Comparison of ENCODE assay signal across 1 cellular context in the genomic region with DNA sequence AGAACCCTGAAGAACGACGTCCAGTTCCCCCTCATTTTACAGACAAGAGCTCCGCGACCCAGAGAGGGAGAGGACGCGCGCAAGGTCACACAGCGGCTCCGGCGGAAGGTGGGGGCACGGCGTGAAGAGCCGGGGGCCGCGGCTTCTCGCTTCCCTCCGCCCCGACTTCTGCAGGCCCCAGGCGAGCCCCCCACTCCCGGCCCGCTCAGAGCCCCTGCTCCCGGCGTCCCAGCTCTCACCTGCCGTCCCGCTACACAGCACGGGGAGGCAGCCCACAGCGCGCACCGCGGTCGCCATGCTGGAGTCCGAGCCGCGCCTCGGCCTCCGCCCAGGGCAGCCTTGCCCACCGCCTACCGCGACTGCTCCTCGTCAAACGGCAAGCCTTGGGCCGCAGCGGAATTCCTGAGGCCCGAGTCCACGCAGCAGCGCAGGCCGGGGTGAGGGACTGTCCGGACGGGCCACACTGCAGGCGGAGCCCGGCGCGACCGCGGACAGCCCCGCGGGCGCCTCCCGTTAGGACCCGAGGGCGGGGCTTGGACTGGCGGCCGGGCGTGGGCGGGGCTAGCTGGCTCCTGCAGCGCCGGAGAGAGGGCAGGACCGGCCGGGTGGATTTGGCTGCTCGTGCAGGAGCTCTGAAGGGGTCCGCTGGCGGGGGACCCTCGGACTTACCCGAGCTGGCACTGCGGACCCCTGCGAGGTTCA.
TF ChIP-seq lines count a peak whose summit lies in the region.

A gene (minus strand): TSS at position 314 of the 702 bp plus-strand sequence. CDS start 17 bp downstream, at position 297.

TF ChIP-seq in HepG2, 621 proteins besides CTCF, POLR2A, EP300 and RAD21 (continued from another document and continues in another):
- TF ChIP-seq, protein P1, sequence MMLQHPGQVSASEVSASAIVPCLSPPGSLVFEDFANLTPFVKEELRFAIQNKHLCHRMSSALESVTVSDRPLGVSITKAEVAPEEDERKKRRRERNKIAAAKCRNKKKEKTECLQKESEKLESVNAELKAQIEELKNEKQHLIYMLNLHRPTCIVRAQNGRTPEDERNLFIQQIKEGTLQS (CRISPR knock-in tag; IDR thresholded peaks at IDR 0.05), result peak; percentile 47; the same call in 1 of the 2 replicates
- TF ChIP-seq SNRNP70 (IDR thresholded peaks at IDR 0.05; ENCODE audit: low read depth, low read length), result no peak
- 0 out of 2 replicates have a peak, but pooled peaks have one; percentile 12 for TF ChIP-seq KDM6A (CRISPR knock-in tag; IDR thresholded peaks at IDR 0.05; ENCODE audit: low read depth)
- TF ChIP-seq, protein P2, sequence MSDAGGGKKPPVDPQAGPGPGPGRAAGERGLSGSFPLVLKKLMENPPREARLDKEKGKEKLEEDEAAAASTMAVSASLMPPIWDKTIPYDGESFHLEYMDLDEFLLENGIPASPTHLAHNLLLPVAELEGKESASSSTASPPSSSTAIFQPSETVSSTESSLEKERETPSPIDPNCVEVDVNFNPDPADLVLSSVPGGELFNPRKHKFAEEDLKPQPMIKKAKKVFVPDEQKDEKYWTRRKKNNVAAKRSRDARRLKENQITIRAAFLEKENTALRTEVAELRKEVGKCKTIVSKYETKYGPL (CRISPR knock-in tag; IDR thresholded peaks at IDR 0.05), result peak; percentile 85; the same call in 1 of the 2 replicates
- 0 out of 2 replicates have a peak, but pooled peaks have one; percentile 91 for TF ChIP-seq ZFP62 (CRISPR knock-in tag; IDR thresholded peaks at IDR 0.05)
- TF ChIP-seq, protein P3, sequence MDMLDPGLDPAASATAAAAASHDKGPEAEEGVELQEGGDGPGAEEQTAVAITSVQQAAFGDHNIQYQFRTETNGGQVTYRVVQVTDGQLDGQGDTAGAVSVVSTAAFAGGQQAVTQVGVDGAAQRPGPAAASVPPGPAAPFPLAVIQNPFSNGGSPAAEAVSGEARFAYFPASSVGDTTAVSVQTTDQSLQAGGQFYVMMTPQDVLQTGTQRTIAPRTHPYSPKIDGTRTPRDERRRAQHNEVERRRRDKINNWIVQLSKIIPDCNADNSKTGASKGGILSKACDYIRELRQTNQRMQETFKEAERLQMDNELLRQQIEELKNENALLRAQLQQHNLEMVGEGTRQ (IDR thresholded peaks at IDR 0.05; ENCODE audit: low read depth, low read length), result no peak
- TF ChIP-seq, protein P3 (CRISPR knock-in tag; IDR thresholded peaks at IDR 0.05; ENCODE audit: borderline replicate concordance), result no peak
- 0 out of 2 replicates have a peak, but pooled peaks have one; percentile 13 for TF ChIP-seq ZNF644 (CRISPR knock-in tag; IDR thresholded peaks at IDR 0.05; ENCODE audit: low read depth)
- TF ChIP-seq, protein P4, sequence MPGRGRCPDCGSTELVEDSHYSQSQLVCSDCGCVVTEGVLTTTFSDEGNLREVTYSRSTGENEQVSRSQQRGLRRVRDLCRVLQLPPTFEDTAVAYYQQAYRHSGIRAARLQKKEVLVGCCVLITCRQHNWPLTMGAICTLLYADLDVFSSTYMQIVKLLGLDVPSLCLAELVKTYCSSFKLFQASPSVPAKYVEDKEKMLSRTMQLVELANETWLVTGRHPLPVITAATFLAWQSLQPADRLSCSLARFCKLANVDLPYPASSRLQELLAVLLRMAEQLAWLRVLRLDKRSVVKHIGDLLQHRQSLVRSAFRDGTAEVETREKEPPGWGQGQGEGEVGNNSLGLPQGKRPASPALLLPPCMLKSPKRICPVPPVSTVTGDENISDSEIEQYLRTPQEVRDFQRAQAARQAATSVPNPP (CRISPR knock-in tag; IDR thresholded peaks at IDR 0.05), result peak; percentile 71; the same call in 1 of the 2 replicates
- TF ChIP-seq ZSCAN21 (CRISPR knock-in tag; IDR thresholded peaks at IDR 0.05; ENCODE audit: borderline replicate concordance), result peak; percentile 95; the same call in 1 of the 2 replicates
- peak; percentile 89 for TF ChIP-seq ZNF124 (CRISPR knock-in tag; IDR thresholded peaks at IDR 0.05)
- TF ChIP-seq SIX1 (CRISPR knock-in tag; IDR thresholded peaks at IDR 0.05; ENCODE audit: borderline replicate concordance), result no peak
- TF ChIP-seq ETV6 (CRISPR knock-in tag; conservative IDR thresholded peaks at IDR 0.05), result 0 out of 2 replicates have a peak, but pooled peaks have one; percentile 64
- TF ChIP-seq ZNF33B (CRISPR knock-in tag; IDR thresholded peaks at IDR 0.05), result no peak
- TF ChIP-seq MBNL3 (CRISPR knock-in tag; conservative IDR thresholded peaks at IDR 0.05), result no peak
- no peak for TF ChIP-seq ZNF20 (CRISPR knock-in tag; IDR thresholded peaks at IDR 0.05)
- TF ChIP-seq KAT2B (IDR thresholded peaks at IDR 0.05; ENCODE audit: borderline replicate concordance, low read depth, low read length), result no peak
- TF ChIP-seq CBX5 (CRISPR knock-in tag; IDR thresholded peaks at IDR 0.05; ENCODE audit: borderline replicate concordance), result peak; percentile 23; the same call in 1 of the 2 replicates
- peak; percentile 70 for TF ChIP-seq HNRNPK (IDR thresholded peaks at IDR 0.05; ENCODE audit: low read depth, low read length, poor library complexity, severe bottlenecking)
- TF ChIP-seq, protein P5, sequence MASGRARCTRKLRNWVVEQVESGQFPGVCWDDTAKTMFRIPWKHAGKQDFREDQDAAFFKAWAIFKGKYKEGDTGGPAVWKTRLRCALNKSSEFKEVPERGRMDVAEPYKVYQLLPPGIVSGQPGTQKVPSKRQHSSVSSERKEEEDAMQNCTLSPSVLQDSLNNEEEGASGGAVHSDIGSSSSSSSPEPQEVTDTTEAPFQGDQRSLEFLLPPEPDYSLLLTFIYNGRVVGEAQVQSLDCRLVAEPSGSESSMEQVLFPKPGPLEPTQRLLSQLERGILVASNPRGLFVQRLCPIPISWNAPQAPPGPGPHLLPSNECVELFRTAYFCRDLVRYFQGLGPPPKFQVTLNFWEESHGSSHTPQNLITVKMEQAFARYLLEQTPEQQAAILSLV (CRISPR knock-in tag; IDR thresholded peaks at IDR 0.05; ENCODE audit: borderline replicate concordance), result peak; percentile 88
- TF ChIP-seq, protein P6, sequence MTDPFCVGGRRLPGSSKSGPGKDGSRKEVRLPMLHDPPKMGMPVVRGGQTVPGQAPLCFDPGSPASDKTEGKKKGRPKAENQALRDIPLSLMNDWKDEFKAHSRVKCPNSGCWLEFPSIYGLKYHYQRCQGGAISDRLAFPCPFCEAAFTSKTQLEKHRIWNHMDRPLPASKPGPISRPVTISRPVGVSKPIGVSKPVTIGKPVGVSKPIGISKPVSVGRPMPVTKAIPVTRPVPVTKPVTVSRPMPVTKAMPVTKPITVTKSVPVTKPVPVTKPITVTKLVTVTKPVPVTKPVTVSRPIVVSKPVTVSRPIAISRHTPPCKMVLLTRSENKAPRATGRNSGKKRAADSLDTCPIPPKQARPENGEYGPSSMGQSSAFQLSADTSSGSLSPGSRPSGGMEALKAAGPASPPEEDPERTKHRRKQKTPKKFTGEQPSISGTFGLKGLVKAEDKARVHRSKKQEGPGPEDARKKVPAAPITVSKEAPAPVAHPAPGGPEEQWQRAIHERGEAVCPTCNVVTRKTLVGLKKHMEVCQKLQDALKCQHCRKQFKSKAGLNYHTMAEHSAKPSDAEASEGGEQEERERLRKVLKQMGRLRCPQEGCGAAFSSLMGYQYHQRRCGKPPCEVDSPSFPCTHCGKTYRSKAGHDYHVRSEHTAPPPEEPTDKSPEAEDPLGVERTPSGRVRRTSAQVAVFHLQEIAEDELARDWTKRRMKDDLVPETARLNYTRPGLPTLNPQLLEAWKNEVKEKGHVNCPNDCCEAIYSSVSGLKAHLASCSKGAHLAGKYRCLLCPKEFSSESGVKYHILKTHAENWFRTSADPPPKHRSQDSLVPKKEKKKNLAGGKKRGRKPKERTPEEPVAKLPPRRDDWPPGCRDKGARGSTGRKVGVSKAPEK (CRISPR knock-in tag; IDR thresholded peaks at IDR 0.05; ENCODE audit: borderline replicate concordance), result no peak
- 0 out of 2 replicates have a peak, but pooled peaks have one; percentile 10 for TF ChIP-seq SIN3A (IDR thresholded peaks at IDR 0.05; ENCODE audit: borderline replicate concordance, low read depth, low read length)
- TF ChIP-seq GFI1 (CRISPR knock-in tag; IDR thresholded peaks at IDR 0.05; ENCODE audit: borderline replicate concordance), result peak; percentile 6; the same call in 1 of the 2 replicates
- no peak for TF ChIP-seq CBX2 (IDR thresholded peaks at IDR 0.05; ENCODE audit: low read depth, low read length)
- no peak for TF ChIP-seq CBX2 (CRISPR knock-in tag; IDR thresholded peaks at IDR 0.05; ENCODE audit: low read depth)
- peak; percentile 76; the same call in 1 of the 2 replicates for TF ChIP-seq MTA1 (CRISPR knock-in tag; IDR thresholded peaks at IDR 0.05; ENCODE audit: borderline replicate concordance)
- no peak for TF ChIP-seq XBP1 (CRISPR knock-in tag; IDR thresholded peaks at IDR 0.05)
- TF ChIP-seq JUNB (CRISPR knock-in tag; IDR thresholded peaks at IDR 0.05; ENCODE audit: borderline replicate concordance), result no peak
- TF ChIP-seq ZNF841 (CRISPR knock-in tag; IDR thresholded peaks at IDR 0.05; ENCODE audit: borderline replicate concordance), result no peak
- TF ChIP-seq YEATS2 (CRISPR knock-in tag; IDR thresholded peaks at IDR 0.05; ENCODE audit: borderline replicate concordance), result peak; percentile 83
- TF ChIP-seq ZFP36L2 (CRISPR knock-in tag; IDR thresholded peaks at IDR 0.05), result peak; percentile 78; the same call in 1 of the 2 replicates
- TF ChIP-seq, protein P7, sequence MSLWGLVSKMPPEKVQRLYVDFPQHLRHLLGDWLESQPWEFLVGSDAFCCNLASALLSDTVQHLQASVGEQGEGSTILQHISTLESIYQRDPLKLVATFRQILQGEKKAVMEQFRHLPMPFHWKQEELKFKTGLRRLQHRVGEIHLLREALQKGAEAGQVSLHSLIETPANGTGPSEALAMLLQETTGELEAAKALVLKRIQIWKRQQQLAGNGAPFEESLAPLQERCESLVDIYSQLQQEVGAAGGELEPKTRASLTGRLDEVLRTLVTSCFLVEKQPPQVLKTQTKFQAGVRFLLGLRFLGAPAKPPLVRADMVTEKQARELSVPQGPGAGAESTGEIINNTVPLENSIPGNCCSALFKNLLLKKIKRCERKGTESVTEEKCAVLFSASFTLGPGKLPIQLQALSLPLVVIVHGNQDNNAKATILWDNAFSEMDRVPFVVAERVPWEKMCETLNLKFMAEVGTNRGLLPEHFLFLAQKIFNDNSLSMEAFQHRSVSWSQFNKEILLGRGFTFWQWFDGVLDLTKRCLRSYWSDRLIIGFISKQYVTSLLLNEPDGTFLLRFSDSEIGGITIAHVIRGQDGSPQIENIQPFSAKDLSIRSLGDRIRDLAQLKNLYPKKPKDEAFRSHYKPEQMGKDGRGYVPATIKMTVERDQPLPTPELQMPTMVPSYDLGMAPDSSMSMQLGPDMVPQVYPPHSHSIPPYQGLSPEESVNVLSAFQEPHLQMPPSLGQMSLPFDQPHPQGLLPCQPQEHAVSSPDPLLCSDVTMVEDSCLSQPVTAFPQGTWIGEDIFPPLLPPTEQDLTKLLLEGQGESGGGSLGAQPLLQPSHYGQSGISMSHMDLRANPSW (CRISPR knock-in tag; IDR thresholded peaks at IDR 0.05; ENCODE audit: borderline replicate concordance), result peak; percentile 92; the same call in 1 of the 2 replicates
- TF ChIP-seq NCOR1 (IDR thresholded peaks at IDR 0.05; ENCODE audit: borderline replicate concordance, low read length), result no peak
- TF ChIP-seq JUND (CRISPR knock-in tag; IDR thresholded peaks at IDR 0.05), result no peak
- TF ChIP-seq, protein P8, sequence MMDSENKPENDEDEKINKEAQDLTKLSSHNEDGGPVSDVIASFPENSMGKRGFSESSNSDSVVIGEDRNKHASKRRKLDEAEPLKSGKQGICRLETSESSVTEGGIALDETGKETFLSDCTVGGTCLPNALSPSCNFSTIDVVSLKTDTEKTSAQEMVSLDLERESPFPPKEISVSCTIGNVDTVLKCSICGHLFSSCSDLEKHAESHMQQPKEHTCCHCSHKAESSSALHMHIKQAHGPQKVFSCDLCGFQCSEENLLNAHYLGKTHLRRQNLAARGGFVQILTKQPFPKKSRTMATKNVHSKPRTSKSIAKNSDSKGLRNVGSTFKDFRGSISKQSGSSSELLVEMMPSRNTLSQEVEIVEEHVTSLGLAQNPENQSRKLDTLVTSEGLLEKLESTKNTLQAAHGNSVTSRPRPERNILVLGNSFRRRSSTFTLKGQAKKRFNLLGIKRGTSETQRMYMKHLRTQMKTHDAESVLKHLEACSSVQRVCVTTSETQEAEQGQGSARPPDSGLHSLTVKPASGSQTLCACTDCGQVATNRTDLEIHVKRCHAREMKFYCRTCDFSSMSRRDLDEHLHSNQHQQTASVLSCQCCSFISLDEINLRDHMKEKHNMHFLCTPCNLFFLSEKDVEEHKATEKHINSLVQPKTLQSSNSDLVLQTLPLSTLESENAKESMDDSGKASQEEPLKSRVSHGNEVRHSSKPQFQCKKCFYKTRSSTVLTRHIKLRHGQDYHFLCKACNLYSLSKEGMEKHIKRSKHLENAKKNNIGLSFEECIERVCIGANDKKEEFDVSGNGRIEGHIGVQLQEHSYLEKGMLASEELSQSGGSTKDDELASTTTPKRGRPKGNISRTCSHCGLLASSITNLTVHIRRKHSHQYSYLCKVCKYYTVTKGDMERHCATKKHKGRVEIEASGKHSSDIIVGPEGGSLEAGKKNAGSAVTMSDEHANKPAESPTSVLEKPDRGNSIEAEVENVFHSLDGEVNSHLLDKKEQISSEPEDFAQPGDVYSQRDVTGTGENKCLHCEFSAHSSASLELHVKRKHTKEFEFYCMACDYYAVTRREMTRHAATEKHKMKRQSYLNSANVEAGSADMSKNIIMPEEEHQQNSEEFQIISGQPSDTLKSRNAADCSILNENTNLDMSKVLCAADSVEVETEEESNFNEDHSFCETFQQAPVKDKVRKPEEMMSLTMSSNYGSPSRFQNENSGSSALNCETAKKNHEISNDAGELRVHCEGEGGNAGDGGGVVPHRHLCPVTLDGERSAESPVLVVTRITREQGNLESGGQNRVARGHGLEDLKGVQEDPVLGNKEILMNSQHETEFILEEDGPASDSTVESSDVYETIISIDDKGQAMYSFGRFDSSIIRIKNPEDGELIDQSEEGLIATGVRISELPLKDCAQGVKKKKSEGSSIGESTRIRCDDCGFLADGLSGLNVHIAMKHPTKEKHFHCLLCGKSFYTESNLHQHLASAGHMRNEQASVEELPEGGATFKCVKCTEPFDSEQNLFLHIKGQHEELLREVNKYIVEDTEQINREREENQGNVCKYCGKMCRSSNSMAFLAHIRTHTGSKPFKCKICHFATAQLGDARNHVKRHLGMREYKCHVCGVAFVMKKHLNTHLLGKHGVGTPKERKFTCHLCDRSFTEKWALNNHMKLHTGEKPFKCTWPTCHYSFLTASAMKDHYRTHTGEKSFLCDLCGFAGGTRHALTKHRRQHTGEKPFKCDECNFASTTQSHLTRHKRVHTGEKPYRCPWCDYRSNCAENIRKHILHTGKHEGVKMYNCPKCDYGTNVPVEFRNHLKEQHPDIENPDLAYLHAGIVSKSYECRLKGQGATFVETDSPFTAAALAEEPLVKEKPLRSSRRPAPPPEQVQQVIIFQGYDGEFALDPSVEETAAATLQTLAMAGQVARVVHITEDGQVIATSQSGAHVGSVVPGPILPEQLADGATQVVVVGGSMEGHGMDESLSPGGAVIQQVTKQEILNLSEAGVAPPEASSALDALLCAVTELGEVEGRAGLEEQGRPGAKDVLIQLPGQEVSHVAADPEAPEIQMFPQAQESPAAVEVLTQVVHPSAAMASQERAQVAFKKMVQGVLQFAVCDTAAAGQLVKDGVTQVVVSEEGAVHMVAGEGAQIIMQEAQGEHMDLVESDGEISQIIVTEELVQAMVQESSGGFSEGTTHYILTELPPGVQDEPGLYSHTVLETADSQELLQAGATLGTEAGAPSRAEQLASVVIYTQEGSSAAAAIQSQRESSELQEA (CRISPR knock-in tag; IDR thresholded peaks at IDR 0.05; ENCODE audit: not compliant biosample characterization), result peak; percentile 87
- TF ChIP-seq ZNF354B (CRISPR knock-in tag; IDR thresholded peaks at IDR 0.05), result peak; percentile 95; the same call in 1 of the 2 replicates
